In the genomic region with DNA sequence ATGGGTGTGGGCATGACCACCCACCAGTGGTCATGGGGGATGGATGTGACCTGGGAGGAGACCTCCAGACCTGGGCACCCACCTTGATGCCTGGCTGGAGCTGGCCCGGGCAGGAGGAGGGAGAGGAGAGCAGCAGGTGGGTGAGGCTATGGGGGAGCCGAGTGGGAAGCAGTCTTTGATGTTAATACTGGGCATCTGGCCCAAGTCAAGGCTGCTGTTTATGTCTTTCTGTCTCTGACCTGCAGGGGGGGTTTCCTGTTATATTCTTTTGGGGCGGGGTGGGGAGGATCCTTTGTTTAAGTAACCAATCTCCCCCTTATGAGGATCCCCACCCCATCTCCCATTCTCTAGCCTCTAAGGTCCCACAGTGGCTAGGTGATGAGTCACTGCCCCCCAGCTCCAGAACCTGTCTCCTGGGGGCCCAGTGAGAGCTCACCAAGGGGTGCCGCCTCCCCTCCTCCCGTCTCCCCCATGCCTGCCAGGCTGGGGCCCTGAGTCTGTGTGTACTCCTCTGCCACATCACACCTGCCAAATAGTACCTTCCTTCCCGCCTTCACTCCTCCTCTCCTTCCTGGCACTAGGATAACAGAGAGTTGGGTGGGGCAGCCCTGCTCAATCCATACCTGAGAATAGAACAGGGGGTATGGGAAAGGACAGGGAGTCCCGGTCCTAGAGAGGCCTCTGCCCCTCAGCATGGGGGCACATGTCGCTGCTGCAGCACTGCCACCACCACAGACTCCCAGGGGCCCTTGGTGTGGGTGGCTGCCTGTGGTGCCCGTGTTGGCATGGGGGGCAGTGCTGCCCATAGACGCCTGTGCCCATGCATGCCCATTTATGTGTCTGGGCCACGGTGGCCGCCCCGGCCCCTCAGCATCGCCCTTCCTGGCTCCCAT, we compare ENCODE assay signal across 8 cellular contexts. TPM values are rescaled to one million over a fixed set of nuclear protein-coding genes. Genes with fewer than 3 reads are reported as not detected.
DNase-seq lines count a peak whose midpoint lies in the region; ATAC-seq and TF ChIP-seq lines count a peak whose summit lies in the region.

No MANE protein-coding gene starts in this region.

- no peaks in the 10 kb centered on the region for H3K27me3 ChIP-seq in DOHH2 (ENCODE audit: control insufficient read depth, low read length)
- H3K27me3 ChIP-seq in neural cell (ENCODE audit: insufficient read depth, low read depth, low read length) = no peaks in the 10 kb centered on the region

- H3K9ac ChIP-seq in neural cell (ENCODE audit: low read length) = peak overlapping the region; percentile 68

- TF ChIP-seq CTCF in DOHH2 (IDR thresholded peaks at IDR 0.05; ENCODE audit: low read depth, low read length, poor library complexity, severe bottlenecking) = peak; percentile 49
- TF ChIP-seq CTCF in VCaP (conservative IDR thresholded peaks at IDR 0.05) = peak; percentile 20; the same call in 1 of the 2 replicates
- TF ChIP-seq CTCF in neural cell (IDR thresholded peaks at IDR 0.05; ENCODE audit: poor library complexity, severe bottlenecking) = no peak
- TF ChIP-seq CTCF in lower leg skin (IDR thresholded peaks at IDR 0.05) = no peak

- H3K9me2 ChIP-seq in DOHH2 (replicated peaks; ENCODE audit: control insufficient read depth, low read length) (no peaks in the 10 kb centered on the region), neural cell (ENCODE audit: insufficient read depth, low read length) (no peaks in the 10 kb centered on the region)

- H3K79me2 ChIP-seq in DOHH2 (ENCODE audit: control insufficient read depth, low read length) (no peaks in the 10 kb centered on the region), neural cell (replicated peaks; ENCODE audit: insufficient read depth, low read length) (peaks cover 35% of the 10 kb centered on the region)

- H2AFZ ChIP-seq in neural cell (ENCODE audit: low read depth, low read length) = peak overlapping the region; percentile 27

- H3K4me3 ChIP-seq in DOHH2 (ENCODE audit: low read length) = peak overlapping the region; percentile 55
- peak overlapping the region; percentile 55 for H3K4me3 ChIP-seq in neural cell (ENCODE audit: low read length)
- no peak overlapping the region for H3K4me3 ChIP-seq in lower leg skin (ENCODE audit: low read depth, poor library complexity, severe bottlenecking)

- no peak for TF ChIP-seq RAD21 in neural cell (conservative IDR thresholded peaks at IDR 0.05)

- intact Hi-C loops in lower leg skin (cut with DNase I; ENCODE audit: low total_unique reads) = no loop called here

- DNase-seq in LoVo (ENCODE audit: low spot score) (peak; percentile 34), foreskin melanocyte (no peak), lower leg skin (ENCODE audit: low spot score in 2 of 2) (no peak)
- DNase-seq in effector CD8-positive, alpha-beta T cell (lab: John Stamatoyannopoulos, UW) = peak; percentile 22

- no peak for ATAC-seq in HG03469 (IDR thresholded peaks at IDR 0.05; ENCODE audit: unreplicated experiment)

- H3K4me2 ChIP-seq in DOHH2 (ENCODE audit: low read length) (peak overlapping the region; percentile 66), neural cell (ENCODE audit: low read length) (peak overlapping the region; percentile 39)

- 12 to 14% methylated on average over 13 to 14 of the region's 14 CpGs for WGBS in lower leg skin, 2 donors

- no peaks in the 10 kb centered on the region for H3K36me3 ChIP-seq in DOHH2 (ENCODE audit: control insufficient read depth, low read length)
- no peaks in the 10 kb centered on the region for H3K36me3 ChIP-seq in neural cell (ENCODE audit: insufficient read depth, low read length)

- TF ChIP-seq EP300 in neural cell (conservative IDR thresholded peaks at IDR 0.05; ENCODE audit: poor library complexity, severe bottlenecking) = no peak

- H3K27ac ChIP-seq in DOHH2 (ENCODE audit: low read depth, low read length) = no peak overlapping the region
- H3K27ac ChIP-seq in VCaP = peak overlapping the region; percentile 94
- peak overlapping the region; percentile 73 for H3K27ac ChIP-seq in neural cell (ENCODE audit: low read length)

- no peak for TF ChIP-seq POLR2A in lower leg skin (IDR thresholded peaks at IDR 0.05)

- no peaks in the 10 kb centered on the region for H4K20me1 ChIP-seq in DOHH2 (ENCODE audit: control insufficient read depth, insufficient read depth, low read depth, low read length)
- no peaks in the 10 kb centered on the region for H4K20me1 ChIP-seq in neural cell (ENCODE audit: insufficient read depth)

- H3K9me3 ChIP-seq in DOHH2 (ENCODE audit: control insufficient read depth, insufficient read depth, low read length) (no peaks in the 10 kb centered on the region), neural cell (ENCODE audit: low read length) (no peaks in the 10 kb centered on the region)

- H3F3A ChIP-seq in DOHH2 (ENCODE audit: control insufficient read depth, insufficient read depth) (no peaks in the 10 kb centered on the region), neural cell (ENCODE audit: insufficient read depth, low read length, poor library complexity, severe bottlenecking) (no peaks in the 10 kb centered on the region)

- H3K4me1 ChIP-seq in DOHH2 (ENCODE audit: control insufficient read depth, low read length) = peaks cover 47% of the 10 kb centered on the region

TF ChIP-seq in neural cell, 6 proteins besides CTCF, POLR2A, EP300 and RAD21:
- TF ChIP-seq TAF1 (IDR thresholded peaks at IDR 0.05; ENCODE audit: low read depth) (no peak), POLR2AphosphoS5 (IDR thresholded peaks at IDR 0.05) (no peak), SMC3 (conservative IDR thresholded peaks at IDR 0.05; ENCODE audit: poor library complexity) (no peak), EZH2 (IDR thresholded peaks at IDR 0.05; ENCODE audit: borderline replicate concordance, insufficient read depth, low read length, poor library complexity, severe bottlenecking) (no peak), MXI1 (conservative IDR thresholded peaks at IDR 0.05; ENCODE audit: poor library complexity, severe bottlenecking) (no peak), REST (IDR thresholded peaks at IDR 0.05; ENCODE audit: borderline replicate concordance) (no peak)

RNA-seq across cellular contexts. Expression of gene THRA, which starts 7.2 kb away (rescaled TPM):
- polyA plus RNA-seq in neural cell = 97.2 and 111 TPM in 2 replicates
- 66.8 and 74.3 TPM in 2 replicates for polyA minus RNA-seq in neural cell
- total RNA-seq in lower leg skin = 10 to 100 TPM; 28.2 to 56.8 (median 42.6) TPM

RNA-seq across cellular contexts. Expression of gene MED24, which starts 15.8 kb away (rescaled TPM):
- 159 and 161 TPM in 2 replicates for polyA plus RNA-seq in neural cell
- polyA minus RNA-seq in neural cell = 120 and 133 TPM in 2 replicates
- total RNA-seq in lower leg skin = 10 to 100 TPM; 47.2 to 88.9 (median 62.9) TPM

RNA-seq across cellular contexts. Expression of gene NR1D1, which starts 30.4 kb away (rescaled TPM):
- polyA plus RNA-seq in neural cell = 0.73 TPM in 1 of 2 replicates, not detected in the other
- polyA minus RNA-seq in neural cell = 0.24 and 0.35 TPM in 2 replicates
- total RNA-seq in lower leg skin = 100 to 1,000 TPM; 111 to 194 (median 148) TPM

RNA-seq across cellular contexts. Expression of gene MSL1, which starts 51.8 kb away (rescaled TPM):
- polyA plus RNA-seq in neural cell = 118 and 137 TPM in 2 replicates
- polyA minus RNA-seq in neural cell = 103 and 105 TPM in 2 replicates
- 100 to 1,000 TPM in 1 of 4 donors, 10 to 100 TPM in 3; 70.6 to 117 (median 82.4) TPM for total RNA-seq in lower leg skin

RNA-seq across cellular contexts. Expression of gene CSF3, which starts 54.8 kb away (rescaled TPM):
- 0.32 TPM in 1 of 2 replicates, not detected in the other for polyA plus RNA-seq in neural cell
- not detected in 2 replicates for polyA minus RNA-seq in neural cell
- under 1 TPM in 2 of 4 donors, not detected in 2; 0.21 to 0.45 TPM for total RNA-seq in lower leg skin

Comparison
In these comparisons a context has a peak if more than half of its experiments do, and no peak if none do; other contexts are left out.
1. CTCF ChIP-seq: peak in DOHH2 (single experiment) and VCaP (single experiment); none in neural cell (single experiment) and lower leg skin (0 of 3).
2. DNase-seq: peak in LoVo (single experiment) and effector CD8-positive, alpha-beta T cell (single experiment); none in foreskin melanocyte (single experiment) and lower leg skin (0 of 2).